Comparison of ENCODE assay signal across 1 cellular context in the genomic region with DNA sequence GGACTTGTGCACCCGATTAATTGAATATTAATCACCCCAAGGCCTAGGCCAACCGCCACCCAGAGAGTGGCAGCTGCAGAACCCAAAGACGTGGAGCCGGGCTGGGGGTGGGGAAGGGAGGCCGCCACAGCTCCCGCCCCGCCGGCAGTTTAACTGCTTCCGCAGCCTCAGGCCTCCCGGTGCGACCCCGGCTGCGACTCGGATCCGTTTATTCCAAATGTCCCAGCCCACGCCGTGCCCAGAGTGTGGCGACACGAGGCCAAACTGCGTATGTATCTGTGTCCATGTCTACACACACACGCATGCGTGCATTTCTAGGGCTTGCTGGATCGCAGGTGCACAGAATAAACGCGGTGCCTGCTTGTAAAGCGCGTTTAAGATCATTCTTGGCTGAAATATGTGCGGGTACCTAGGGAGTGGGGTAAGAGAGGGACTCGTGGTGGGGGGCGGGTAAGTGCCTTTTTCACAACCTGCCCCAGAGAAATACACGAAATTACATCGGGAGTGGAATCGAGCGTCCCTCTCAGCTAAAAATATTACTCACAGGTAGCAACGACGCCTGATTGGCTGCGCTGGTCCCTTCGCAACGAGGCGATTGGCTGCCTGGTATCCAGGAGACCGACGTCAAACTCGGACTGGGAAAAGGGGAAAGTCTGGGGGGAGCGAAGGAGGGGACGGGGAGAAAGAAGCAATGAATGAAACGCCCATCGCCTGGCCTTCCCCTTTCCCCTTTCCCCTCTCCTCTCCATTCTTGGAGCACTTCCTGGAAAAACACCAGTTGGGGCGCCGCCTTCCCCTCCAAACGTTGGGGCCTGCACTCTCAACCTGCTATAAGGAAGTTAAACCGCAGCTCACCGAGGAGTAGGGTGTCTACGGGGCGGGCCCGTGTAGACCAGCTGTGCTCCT.
A peak's percentile ranks its signal among the peaks of the same experiment; 100 is the strongest.
TF ChIP-seq lines count a peak whose summit lies in the region.

No MANE protein-coding gene starts in this region.

TF ChIP-seq in K562, 482 proteins besides CTCF, POLR2A, EP300 and RAD21 (continued from another document and continues in another):
- TF ChIP-seq, protein P1, sequence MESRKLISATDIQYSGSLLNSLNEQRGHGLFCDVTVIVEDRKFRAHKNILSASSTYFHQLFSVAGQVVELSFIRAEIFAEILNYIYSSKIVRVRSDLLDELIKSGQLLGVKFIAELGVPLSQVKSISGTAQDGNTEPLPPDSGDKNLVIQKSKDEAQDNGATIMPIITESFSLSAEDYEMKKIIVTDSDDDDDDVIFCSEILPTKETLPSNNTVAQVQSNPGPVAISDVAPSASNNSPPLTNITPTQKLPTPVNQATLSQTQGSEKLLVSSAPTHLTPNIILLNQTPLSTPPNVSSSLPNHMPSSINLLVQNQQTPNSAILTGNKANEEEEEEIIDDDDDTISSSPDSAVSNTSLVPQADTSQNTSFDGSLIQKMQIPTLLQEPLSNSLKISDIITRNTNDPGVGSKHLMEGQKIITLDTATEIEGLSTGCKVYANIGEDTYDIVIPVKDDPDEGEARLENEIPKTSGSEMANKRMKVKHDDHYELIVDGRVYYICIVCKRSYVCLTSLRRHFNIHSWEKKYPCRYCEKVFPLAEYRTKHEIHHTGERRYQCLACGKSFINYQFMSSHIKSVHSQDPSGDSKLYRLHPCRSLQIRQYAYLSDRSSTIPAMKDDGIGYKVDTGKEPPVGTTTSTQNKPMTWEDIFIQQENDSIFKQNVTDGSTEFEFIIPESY (CRISPR knock-in tag; IDR thresholded peaks at IDR 0.05) = 0 out of 2 replicates have a peak, but pooled peaks have one; percentile 34
- no peak for TF ChIP-seq GTF2E2 (tag; IDR thresholded peaks at IDR 0.05)
- no peak for TF ChIP-seq ZC3H11A (IDR thresholded peaks at IDR 0.05; ENCODE audit: low read depth, low read length)
- TF ChIP-seq ZNF316 (IDR thresholded peaks at IDR 0.05) = no peak
- peak; percentile 45; the same call in 1 of the 2 replicates for TF ChIP-seq HDAC2 (IDR thresholded peaks at IDR 0.05)
- TF ChIP-seq, protein P2, sequence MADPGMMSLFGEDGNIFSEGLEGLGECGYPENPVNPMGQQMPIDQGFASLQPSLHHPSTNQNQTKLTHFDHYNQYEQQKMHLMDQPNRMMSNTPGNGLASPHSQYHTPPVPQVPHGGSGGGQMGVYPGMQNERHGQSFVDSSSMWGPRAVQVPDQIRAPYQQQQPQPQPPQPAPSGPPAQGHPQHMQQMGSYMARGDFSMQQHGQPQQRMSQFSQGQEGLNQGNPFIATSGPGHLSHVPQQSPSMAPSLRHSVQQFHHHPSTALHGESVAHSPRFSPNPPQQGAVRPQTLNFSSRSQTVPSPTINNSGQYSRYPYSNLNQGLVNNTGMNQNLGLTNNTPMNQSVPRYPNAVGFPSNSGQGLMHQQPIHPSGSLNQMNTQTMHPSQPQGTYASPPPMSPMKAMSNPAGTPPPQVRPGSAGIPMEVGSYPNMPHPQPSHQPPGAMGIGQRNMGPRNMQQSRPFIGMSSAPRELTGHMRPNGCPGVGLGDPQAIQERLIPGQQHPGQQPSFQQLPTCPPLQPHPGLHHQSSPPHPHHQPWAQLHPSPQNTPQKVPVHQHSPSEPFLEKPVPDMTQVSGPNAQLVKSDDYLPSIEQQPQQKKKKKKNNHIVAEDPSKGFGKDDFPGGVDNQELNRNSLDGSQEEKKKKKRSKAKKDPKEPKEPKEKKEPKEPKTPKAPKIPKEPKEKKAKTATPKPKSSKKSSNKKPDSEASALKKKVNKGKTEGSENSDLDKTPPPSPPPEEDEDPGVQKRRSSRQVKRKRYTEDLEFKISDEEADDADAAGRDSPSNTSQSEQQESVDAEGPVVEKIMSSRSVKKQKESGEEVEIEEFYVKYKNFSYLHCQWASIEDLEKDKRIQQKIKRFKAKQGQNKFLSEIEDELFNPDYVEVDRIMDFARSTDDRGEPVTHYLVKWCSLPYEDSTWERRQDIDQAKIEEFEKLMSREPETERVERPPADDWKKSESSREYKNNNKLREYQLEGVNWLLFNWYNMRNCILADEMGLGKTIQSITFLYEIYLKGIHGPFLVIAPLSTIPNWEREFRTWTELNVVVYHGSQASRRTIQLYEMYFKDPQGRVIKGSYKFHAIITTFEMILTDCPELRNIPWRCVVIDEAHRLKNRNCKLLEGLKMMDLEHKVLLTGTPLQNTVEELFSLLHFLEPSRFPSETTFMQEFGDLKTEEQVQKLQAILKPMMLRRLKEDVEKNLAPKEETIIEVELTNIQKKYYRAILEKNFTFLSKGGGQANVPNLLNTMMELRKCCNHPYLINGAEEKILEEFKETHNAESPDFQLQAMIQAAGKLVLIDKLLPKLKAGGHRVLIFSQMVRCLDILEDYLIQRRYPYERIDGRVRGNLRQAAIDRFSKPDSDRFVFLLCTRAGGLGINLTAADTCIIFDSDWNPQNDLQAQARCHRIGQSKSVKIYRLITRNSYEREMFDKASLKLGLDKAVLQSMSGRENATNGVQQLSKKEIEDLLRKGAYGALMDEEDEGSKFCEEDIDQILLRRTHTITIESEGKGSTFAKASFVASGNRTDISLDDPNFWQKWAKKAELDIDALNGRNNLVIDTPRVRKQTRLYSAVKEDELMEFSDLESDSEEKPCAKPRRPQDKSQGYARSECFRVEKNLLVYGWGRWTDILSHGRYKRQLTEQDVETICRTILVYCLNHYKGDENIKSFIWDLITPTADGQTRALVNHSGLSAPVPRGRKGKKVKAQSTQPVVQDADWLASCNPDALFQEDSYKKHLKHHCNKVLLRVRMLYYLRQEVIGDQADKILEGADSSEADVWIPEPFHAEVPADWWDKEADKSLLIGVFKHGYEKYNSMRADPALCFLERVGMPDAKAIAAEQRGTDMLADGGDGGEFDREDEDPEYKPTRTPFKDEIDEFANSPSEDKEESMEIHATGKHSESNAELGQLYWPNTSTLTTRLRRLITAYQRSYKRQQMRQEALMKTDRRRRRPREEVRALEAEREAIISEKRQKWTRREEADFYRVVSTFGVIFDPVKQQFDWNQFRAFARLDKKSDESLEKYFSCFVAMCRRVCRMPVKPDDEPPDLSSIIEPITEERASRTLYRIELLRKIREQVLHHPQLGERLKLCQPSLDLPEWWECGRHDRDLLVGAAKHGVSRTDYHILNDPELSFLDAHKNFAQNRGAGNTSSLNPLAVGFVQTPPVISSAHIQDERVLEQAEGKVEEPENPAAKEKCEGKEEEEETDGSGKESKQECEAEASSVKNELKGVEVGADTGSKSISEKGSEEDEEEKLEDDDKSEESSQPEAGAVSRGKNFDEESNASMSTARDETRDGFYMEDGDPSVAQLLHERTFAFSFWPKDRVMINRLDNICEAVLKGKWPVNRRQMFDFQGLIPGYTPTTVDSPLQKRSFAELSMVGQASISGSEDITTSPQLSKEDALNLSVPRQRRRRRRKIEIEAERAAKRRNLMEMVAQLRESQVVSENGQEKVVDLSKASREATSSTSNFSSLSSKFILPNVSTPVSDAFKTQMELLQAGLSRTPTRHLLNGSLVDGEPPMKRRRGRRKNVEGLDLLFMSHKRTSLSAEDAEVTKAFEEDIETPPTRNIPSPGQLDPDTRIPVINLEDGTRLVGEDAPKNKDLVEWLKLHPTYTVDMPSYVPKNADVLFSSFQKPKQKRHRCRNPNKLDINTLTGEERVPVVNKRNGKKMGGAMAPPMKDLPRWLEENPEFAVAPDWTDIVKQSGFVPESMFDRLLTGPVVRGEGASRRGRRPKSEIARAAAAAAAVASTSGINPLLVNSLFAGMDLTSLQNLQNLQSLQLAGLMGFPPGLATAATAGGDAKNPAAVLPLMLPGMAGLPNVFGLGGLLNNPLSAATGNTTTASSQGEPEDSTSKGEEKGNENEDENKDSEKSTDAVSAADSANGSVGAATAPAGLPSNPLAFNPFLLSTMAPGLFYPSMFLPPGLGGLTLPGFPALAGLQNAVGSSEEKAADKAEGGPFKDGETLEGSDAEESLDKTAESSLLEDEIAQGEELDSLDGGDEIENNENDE (IDR thresholded peaks at IDR 0.05; ENCODE audit: low read depth, low read length) = no peak
- TF ChIP-seq, protein P3, sequence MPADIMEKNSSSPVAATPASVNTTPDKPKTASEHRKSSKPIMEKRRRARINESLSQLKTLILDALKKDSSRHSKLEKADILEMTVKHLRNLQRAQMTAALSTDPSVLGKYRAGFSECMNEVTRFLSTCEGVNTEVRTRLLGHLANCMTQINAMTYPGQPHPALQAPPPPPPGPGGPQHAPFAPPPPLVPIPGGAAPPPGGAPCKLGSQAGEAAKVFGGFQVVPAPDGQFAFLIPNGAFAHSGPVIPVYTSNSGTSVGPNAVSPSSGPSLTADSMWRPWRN (IDR thresholded peaks at IDR 0.05; ENCODE audit: low read depth) = no peak
- peak; percentile 89 for TF ChIP-seq NEUROD1 (IDR thresholded peaks at IDR 0.05; ENCODE audit: borderline replicate concordance, low read depth, low read length, partially characterized antibody)
- TF ChIP-seq TCF7L2 (IDR thresholded peaks at IDR 0.05; ENCODE audit: low read depth, low read length) = peak; percentile 37; the same call in 1 of the 2 replicates
- TF ChIP-seq, protein P4, sequence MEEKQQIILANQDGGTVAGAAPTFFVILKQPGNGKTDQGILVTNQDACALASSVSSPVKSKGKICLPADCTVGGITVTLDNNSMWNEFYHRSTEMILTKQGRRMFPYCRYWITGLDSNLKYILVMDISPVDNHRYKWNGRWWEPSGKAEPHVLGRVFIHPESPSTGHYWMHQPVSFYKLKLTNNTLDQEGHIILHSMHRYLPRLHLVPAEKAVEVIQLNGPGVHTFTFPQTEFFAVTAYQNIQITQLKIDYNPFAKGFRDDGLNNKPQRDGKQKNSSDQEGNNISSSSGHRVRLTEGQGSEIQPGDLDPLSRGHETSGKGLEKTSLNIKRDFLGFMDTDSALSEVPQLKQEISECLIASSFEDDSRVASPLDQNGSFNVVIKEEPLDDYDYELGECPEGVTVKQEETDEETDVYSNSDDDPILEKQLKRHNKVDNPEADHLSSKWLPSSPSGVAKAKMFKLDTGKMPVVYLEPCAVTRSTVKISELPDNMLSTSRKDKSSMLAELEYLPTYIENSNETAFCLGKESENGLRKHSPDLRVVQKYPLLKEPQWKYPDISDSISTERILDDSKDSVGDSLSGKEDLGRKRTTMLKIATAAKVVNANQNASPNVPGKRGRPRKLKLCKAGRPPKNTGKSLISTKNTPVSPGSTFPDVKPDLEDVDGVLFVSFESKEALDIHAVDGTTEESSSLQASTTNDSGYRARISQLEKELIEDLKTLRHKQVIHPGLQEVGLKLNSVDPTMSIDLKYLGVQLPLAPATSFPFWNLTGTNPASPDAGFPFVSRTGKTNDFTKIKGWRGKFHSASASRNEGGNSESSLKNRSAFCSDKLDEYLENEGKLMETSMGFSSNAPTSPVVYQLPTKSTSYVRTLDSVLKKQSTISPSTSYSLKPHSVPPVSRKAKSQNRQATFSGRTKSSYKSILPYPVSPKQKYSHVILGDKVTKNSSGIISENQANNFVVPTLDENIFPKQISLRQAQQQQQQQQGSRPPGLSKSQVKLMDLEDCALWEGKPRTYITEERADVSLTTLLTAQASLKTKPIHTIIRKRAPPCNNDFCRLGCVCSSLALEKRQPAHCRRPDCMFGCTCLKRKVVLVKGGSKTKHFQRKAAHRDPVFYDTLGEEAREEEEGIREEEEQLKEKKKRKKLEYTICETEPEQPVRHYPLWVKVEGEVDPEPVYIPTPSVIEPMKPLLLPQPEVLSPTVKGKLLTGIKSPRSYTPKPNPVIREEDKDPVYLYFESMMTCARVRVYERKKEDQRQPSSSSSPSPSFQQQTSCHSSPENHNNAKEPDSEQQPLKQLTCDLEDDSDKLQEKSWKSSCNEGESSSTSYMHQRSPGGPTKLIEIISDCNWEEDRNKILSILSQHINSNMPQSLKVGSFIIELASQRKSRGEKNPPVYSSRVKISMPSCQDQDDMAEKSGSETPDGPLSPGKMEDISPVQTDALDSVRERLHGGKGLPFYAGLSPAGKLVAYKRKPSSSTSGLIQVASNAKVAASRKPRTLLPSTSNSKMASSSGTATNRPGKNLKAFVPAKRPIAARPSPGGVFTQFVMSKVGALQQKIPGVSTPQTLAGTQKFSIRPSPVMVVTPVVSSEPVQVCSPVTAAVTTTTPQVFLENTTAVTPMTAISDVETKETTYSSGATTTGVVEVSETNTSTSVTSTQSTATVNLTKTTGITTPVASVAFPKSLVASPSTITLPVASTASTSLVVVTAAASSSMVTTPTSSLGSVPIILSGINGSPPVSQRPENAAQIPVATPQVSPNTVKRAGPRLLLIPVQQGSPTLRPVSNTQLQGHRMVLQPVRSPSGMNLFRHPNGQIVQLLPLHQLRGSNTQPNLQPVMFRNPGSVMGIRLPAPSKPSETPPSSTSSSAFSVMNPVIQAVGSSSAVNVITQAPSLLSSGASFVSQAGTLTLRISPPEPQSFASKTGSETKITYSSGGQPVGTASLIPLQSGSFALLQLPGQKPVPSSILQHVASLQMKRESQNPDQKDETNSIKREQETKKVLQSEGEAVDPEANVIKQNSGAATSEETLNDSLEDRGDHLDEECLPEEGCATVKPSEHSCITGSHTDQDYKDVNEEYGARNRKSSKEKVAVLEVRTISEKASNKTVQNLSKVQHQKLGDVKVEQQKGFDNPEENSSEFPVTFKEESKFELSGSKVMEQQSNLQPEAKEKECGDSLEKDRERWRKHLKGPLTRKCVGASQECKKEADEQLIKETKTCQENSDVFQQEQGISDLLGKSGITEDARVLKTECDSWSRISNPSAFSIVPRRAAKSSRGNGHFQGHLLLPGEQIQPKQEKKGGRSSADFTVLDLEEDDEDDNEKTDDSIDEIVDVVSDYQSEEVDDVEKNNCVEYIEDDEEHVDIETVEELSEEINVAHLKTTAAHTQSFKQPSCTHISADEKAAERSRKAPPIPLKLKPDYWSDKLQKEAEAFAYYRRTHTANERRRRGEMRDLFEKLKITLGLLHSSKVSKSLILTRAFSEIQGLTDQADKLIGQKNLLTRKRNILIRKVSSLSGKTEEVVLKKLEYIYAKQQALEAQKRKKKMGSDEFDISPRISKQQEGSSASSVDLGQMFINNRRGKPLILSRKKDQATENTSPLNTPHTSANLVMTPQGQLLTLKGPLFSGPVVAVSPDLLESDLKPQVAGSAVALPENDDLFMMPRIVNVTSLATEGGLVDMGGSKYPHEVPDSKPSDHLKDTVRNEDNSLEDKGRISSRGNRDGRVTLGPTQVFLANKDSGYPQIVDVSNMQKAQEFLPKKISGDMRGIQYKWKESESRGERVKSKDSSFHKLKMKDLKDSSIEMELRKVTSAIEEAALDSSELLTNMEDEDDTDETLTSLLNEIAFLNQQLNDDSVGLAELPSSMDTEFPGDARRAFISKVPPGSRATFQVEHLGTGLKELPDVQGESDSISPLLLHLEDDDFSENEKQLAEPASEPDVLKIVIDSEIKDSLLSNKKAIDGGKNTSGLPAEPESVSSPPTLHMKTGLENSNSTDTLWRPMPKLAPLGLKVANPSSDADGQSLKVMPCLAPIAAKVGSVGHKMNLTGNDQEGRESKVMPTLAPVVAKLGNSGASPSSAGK (IDR thresholded peaks at IDR 0.05) = peak; percentile 97
- peak; percentile 9; the same call in 1 of the 2 replicates for TF ChIP-seq FOSL1 (tag; conservative IDR thresholded peaks at IDR 0.05)
- peak; percentile 99 for TF ChIP-seq NFYB (IDR thresholded peaks at IDR 0.05; ENCODE audit: extremely low read depth, insufficient read length)
- TF ChIP-seq, protein P5, sequence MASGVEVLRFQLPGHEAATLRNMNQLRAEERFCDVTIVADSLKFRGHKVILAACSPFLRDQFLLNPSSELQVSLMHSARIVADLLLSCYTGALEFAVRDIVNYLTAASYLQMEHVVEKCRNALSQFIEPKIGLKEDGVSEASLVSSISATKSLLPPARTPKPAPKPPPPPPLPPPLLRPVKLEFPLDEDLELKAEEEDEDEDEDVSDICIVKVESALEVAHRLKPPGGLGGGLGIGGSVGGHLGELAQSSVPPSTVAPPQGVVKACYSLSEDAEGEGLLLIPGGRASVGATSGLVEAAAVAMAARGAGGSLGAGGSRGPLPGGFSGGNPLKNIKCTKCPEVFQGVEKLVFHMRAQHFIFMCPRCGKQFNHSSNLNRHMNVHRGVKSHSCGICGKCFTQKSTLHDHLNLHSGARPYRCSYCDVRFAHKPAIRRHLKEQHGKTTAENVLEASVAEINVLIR (CRISPR knock-in tag; IDR thresholded peaks at IDR 0.05) = peak; percentile 46; the same call in 1 of the 2 replicates
